Comparison of ENCODE assay signal across 23 cellular contexts in genomic region chr1:3841491-3841890, GRCh38.
DNase-seq lines count a peak whose midpoint lies in the region; ATAC-seq and TF ChIP-seq lines count a peak whose summit lies in the region.
"Had no signal": no experiment of that assay in that cellular context is flagged by ENCODE, and none has a peak within 500 bp of the region (broad histone marks: within the 10 kb centered on the region; RNA-seq: fewer than 3 reads in every experiment).

No MANE protein-coding gene starts in this region.

- peak overlapping the region; percentile 52 for H3K4me2 ChIP-seq in BLaER1
- H3K4me2 ChIP-seq: A549, GM23338 had no signal

- H3K27ac Mint-ChIP-seq in nephron progenitor cell, result peak overlapping the region; percentile 68
- peak overlapping the region; percentile 3 for H3K27ac Mint-ChIP-seq in stimulated activated naive B cell treated with anti-CD40 and anti-IgM and Interleukin-4, amounts not matched to agents 10 μg/mL and 1 μg/mL and 100 μg/mL, for 72 hours
- H3K27ac Mint-ChIP-seq: CD4-positive, CD25-positive, alpha-beta regulatory T cell; CD8-positive, alpha-beta T cell; GM23338; H9 had no signal

- peaks cover 7% of the 10 kb centered on the region for H3K9me3 Mint-ChIP-seq in nephron progenitor cell
- peaks cover 4 to 6% of the 10 kb centered on the region in 2 donors for H3K9me3 Mint-ChIP-seq in stimulated activated naive B cell treated with anti-CD40 and anti-IgM and Interleukin-4, amounts not matched to agents 10 μg/mL and 1 μg/mL and 100 μg/mL, for 72 hours

- H3K27me3 Mint-ChIP-seq in nephron progenitor cell (ENCODE audit: low read depth, poor library complexity), result no peaks in the 10 kb centered on the region
- no peaks in the 10 kb centered on the region for H3K27me3 Mint-ChIP-seq in stimulated activated naive B cell treated with anti-CD40 and anti-IgM and Interleukin-4, amounts not matched to agents 10 μg/mL and 1 μg/mL and 100 μg/mL, for 72 hours
- H3K27me3 Mint-ChIP-seq: CD4-positive, CD25-positive, alpha-beta regulatory T cell had no signal

- H3K4me3 Mint-ChIP-seq in nephron progenitor cell, result no peak overlapping the region
- H3K4me3 Mint-ChIP-seq in stimulated activated naive B cell treated with anti-CD40 and anti-IgM and Interleukin-4, amounts not matched to agents 10 μg/mL and 1 μg/mL and 100 μg/mL, for 72 hours, result no peak overlapping the region
- H3K4me3 Mint-ChIP-seq: CD4-positive, CD25-positive, alpha-beta regulatory T cell; CD8-positive, alpha-beta T cell; GM23338; H9 had no signal

- H3K36me3 Mint-ChIP-seq in nephron progenitor cell (ENCODE audit: low read depth), result peaks cover 61% of the 10 kb centered on the region
- peaks cover 60 to 67% of the 10 kb centered on the region in 2 donors for H3K36me3 Mint-ChIP-seq in stimulated activated naive B cell treated with anti-CD40 and anti-IgM and Interleukin-4, amounts not matched to agents 10 μg/mL and 1 μg/mL and 100 μg/mL, for 72 hours

- H3K4me1 ChIP-seq in BLaER1 (peaks cover 31% of the 10 kb centered on the region), tibial artery (no peaks in the 10 kb centered on the region)
- H3K4me1 ChIP-seq: A549, Caco-2 had no signal

- no peak for TF ChIP-seq CTCF in WERI-Rb-1 (IDR thresholded peaks at IDR 0.05; ENCODE audit: low read depth, low read length)
- TF ChIP-seq CTCF in nephron progenitor cell (IDR thresholded peaks at IDR 0.05), result no peak
- TF ChIP-seq CTCF in tibial artery (IDR thresholded peaks at IDR 0.05), result no peak

- H4K20me1 ChIP-seq in BLaER1, result no peaks in the 10 kb centered on the region

- no peak overlapping the region for H3K9ac ChIP-seq in BLaER1

- H3K9me3 ChIP-seq in BLaER1 (peaks cover 20% of the 10 kb centered on the region), WERI-Rb-1 (ENCODE audit: severe bottlenecking) (no peaks in the 10 kb centered on the region), tibial artery (peaks cover 0 to 4% (median 0%) of the 10 kb centered on the region in 3 donors)

- H3K27me3 ChIP-seq in BLaER1 (no peaks in the 10 kb centered on the region), WERI-Rb-1 (ENCODE audit: insufficient read depth, low read depth, severe bottlenecking) (no peaks in the 10 kb centered on the region), tibial artery (no peaks in the 10 kb centered on the region)

- H3K27ac ChIP-seq in BLaER1, result no peak overlapping the region
- no peak overlapping the region for H3K27ac ChIP-seq in WERI-Rb-1
- no peak overlapping the region for H3K27ac ChIP-seq in tibial artery
- H3K27ac ChIP-seq: A549, C4-2B had no signal

- peaks cover 5% of the 10 kb centered on the region for H3K4me1 Mint-ChIP-seq in nephron progenitor cell
- peaks cover 0 to 7% of the 10 kb centered on the region in 2 donors for H3K4me1 Mint-ChIP-seq in stimulated activated naive B cell treated with anti-CD40 and anti-IgM and Interleukin-4, amounts not matched to agents 10 μg/mL and 1 μg/mL and 100 μg/mL, for 72 hours
- H3K4me1 Mint-ChIP-seq: CD4-positive, CD25-positive, alpha-beta regulatory T cell; GM23338; H9 had no signal

- ATAC-seq in stimulated activated naive B cell treated with anti-CD40 and anti-IgM and Interleukin-4, amounts not matched to agents 10 μg/mL and 1 μg/mL and 100 μg/mL, for 72 hours (replicated peaks), result no peak
- ATAC-seq in GM21717 (IDR thresholded peaks at IDR 0.05; ENCODE audit: unreplicated experiment), result no peak
- ATAC-seq: A549; CD8-positive, alpha-beta T cell; GM12878; GM23338; HCT116 had no signal

- no peak overlapping the region for H3K4me3 ChIP-seq in BLaER1
- no peak overlapping the region for H3K4me3 ChIP-seq in WERI-Rb-1 (ENCODE audit: low read depth, low read length)
- no peak overlapping the region for H3K4me3 ChIP-seq in tibial artery
- H3K4me3 ChIP-seq: A549, GM12878, GM23338 had no signal

- H3K36me3 ChIP-seq in BLaER1 (peaks cover 63% of the 10 kb centered on the region), WERI-Rb-1 (peaks cover 54% of the 10 kb centered on the region), tibial artery (peaks cover 70 to 94% (median 82%) of the 10 kb centered on the region in 3 donors)

- intact Hi-C loops in tibial artery (cut with DNase I; ENCODE audit: low total_unique reads), result no loop called here

- DNase-seq in WERI-Rb-1, result peak; percentile 55
- DNase-seq in nephron progenitor cell, result no peak
- DNase-seq in stimulated activated naive B cell treated with anti-CD40 and anti-IgM and Interleukin-4, amounts not matched to agents 10 μg/mL and 1 μg/mL and 100 μg/mL, for 72 hours, result no peak
- no peak for DNase-seq in foreskin melanocyte
- DNase-seq in tibial artery, result no peak
- DNase-seq: 8988T; ACHN; AML-193; Caco-2; CD4-positive, CD25-positive, alpha-beta regulatory T cell; CD8-positive, alpha-beta T cell; DMS 273 treated with DMSO at 0.1 percent for 48 hours; DMS79; EL; GDM1; H9 had no signal
